ENCODE assay signal across 13 cellular contexts in genomic region chr4:151950993-151951726, GRCh38.
DNase-seq lines count a peak whose midpoint lies in the region; ATAC-seq lines count a peak whose summit lies in the region.
"Had no signal": no experiment of that assay in that cellular context is flagged by ENCODE, and none has a peak within 500 bp of the region (broad histone marks: within the 10 kb centered on the region; RNA-seq: fewer than 3 reads in every experiment).

No MANE protein-coding gene starts in this region.

- no peak overlapping the region for H3K4me3 Mint-ChIP-seq in activated T-cell treated with anti-CD3 and anti-CD28 coated beads, Interleukin-2, amount 50 U/mL, for 4 hours
- H3K4me3 Mint-ChIP-seq: IgD-negative memory B cell had no signal

- H3K36me3 Mint-ChIP-seq in activated T-cell treated with anti-CD3 and anti-CD28 coated beads, Interleukin-2, amount 50 U/mL, for 4 hours (ENCODE audit: insufficient read depth) = peaks cover 5% of the 10 kb centered on the region
- H3K36me3 Mint-ChIP-seq: IgD-negative memory B cell had no signal

- H3K4me1 Mint-ChIP-seq in activated T-cell treated with anti-CD3 and anti-CD28 coated beads, Interleukin-2, amount 50 U/mL, for 4 hours (ENCODE audit: low read depth) = no peaks in the 10 kb centered on the region
- H3K4me1 Mint-ChIP-seq: IgD-negative memory B cell had no signal

- ATAC-seq in HG03045 (IDR thresholded peaks at IDR 0.05; ENCODE audit: unreplicated experiment) (no peak), HG03159 (IDR thresholded peaks at IDR 0.05; ENCODE audit: unreplicated experiment) (no peak)
- ATAC-seq in activated T-cell treated with anti-CD3 and anti-CD28 coated beads, Interleukin-2, amount 50 U/mL, for 4 hours = no peak

- peaks cover 15% of the 10 kb centered on the region for H3K9me3 Mint-ChIP-seq in activated T-cell treated with anti-CD3 and anti-CD28 coated beads, Interleukin-2, amount 50 U/mL, for 4 hours

- peak; percentile 36 for DNase-seq in RPMI7951 (ENCODE audit: low read depth)
- peak; percentile 33 for DNase-seq in globus pallidus (ENCODE audit: low spot score)
- peak; percentile 48 for DNase-seq in putamen (ENCODE audit: low spot score)
- DNase-seq in SIG-M5 (lab: John Stamatoyannopoulos, UW) = no peak
- no peak for DNase-seq in activated T-cell treated with anti-CD3 and anti-CD28 coated beads, Interleukin-2, amount 50 U/mL, for 4 hours
- DNase-seq: DMS 273 treated with DMSO at 0.1 percent for 48 hours, EL, NCI-H1417 treated with DMSO at 0.1 percent for 48 hours, NCI-H2029 treated with DMSO at 0.1 percent for 48 hours, NCI-H510A had no signal

- no peaks in the 10 kb centered on the region for H3K27me3 Mint-ChIP-seq in activated T-cell treated with anti-CD3 and anti-CD28 coated beads, Interleukin-2, amount 50 U/mL, for 4 hours (ENCODE audit: low read depth)

Comparison
In these comparisons a context has a peak if more than half of its experiments do, and no peak if none do; other contexts are left out.
1. DNase-seq: peak in RPMI7951 (single experiment), globus pallidus (single experiment) and putamen (single experiment); none in SIG-M5 (single experiment) and activated T-cell treated with anti-CD3 and anti-CD28 coated beads, Interleukin-2, amount 50 U/mL, for 4 hours (single experiment).